In the genomic region with DNA sequence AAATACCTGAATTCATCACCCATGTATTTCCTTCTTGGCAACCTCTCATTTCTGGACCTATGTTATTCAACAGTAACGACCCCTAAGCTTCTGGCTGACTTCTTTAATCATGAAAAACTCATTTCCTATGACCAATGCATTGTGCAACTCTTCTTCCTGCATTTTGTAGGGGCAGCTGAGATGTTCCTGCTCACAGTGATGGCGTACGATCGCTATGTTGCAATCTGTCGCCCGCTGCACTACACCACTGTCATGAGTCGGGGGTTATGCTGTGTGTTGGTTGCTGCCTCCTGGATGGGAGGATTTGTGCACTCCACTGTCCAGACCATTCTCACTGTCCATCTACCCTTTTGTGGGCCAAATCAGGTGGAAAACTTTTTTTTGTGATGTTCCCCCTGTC, we compare ENCODE assay signal across 30 cellular contexts. TPM values are rescaled to one million over a fixed set of nuclear protein-coding genes. Genes with fewer than 3 reads are reported as not detected.
"Had no signal": no experiment of that assay in that cellular context is flagged by ENCODE, and none has a peak within 500 bp of the region (broad histone marks: within the 10 kb centered on the region; RNA-seq: fewer than 3 reads in every experiment).

No MANE protein-coding gene starts in this region.

- H3K4me3 ChIP-seq: adrenal gland, dorsolateral prefrontal cortex, pancreas, psoas muscle, right atrium auricular region, upper lobe of left lung had no signal

- H3K36me3 Mint-ChIP-seq: natural killer cell treated with Interleukin-12 subunit alpha and Interleukin-12 subunit beta and Interleukin-15 and Interleukin-18, amount 100 ng/mL, for 72 hours had no signal

- H3K27me3 ChIP-seq: adrenal gland, neutrophil, pancreas, right atrium auricular region, upper lobe of left lung had no signal

- H3K27me3 Mint-ChIP-seq: activated T-cell treated with anti-CD3 and anti-CD28 coated beads, Interleukin-2, amount 50 U/mL, for 24 hours; activated T-helper 17 cell treated with anti-CD3 and anti-CD28 coated beads, Interleukin-2, amount 50 U/mL, for 72 hours; effector memory CD8-positive, alpha-beta T cell; natural killer cell treated with Interleukin-12 subunit alpha and Interleukin-12 subunit beta and Interleukin-15 and Interleukin-18, amount 100 ng/mL, for 72 hours had no signal

- H3K9me3 Mint-ChIP-seq: natural killer cell treated with Interleukin-12 subunit alpha and Interleukin-12 subunit beta and Interleukin-15 and Interleukin-18, amount 100 ng/mL, for 72 hours had no signal

- H3K27ac Mint-ChIP-seq: activated naive CD8-positive, alpha-beta T cell; activated T-cell treated with anti-CD3 and anti-CD28 coated beads, Interleukin-2, amount 50 U/mL, for 24 hours; activated T-helper 17 cell treated with anti-CD3 and anti-CD28 coated beads, Interleukin-2, amount 50 U/mL, for 72 hours; effector memory CD8-positive, alpha-beta T cell; natural killer cell treated with Interleukin-12 subunit alpha and Interleukin-12 subunit beta and Interleukin-15 and Interleukin-18, amount 100 ng/mL, for 72 hours; T-helper 2 cell treated with Interferon-gamma antibody and Interleukin-4, amounts not matched to agents 5 μg/mL and 100 μg/mL, for 36 hours; WTC11 had no signal

- DNase-seq: activated CD4-positive, alpha-beta T cell treated with anti-CD3 and anti-CD28 coated beads, Interleukin-2, amount 50 U/mL, for 4 hours; activated CD8-positive, alpha-beta memory T cell treated with anti-CD3 and anti-CD28 coated beads for 24 hours; activated CD8-positive, alpha-beta memory T cell treated with anti-CD3 and anti-CD28 coated beads, Interleukin-2, amount 50 U/mL, for 4 hours; activated T-cell treated with anti-CD3 and anti-CD28 coated beads, Interleukin-2, amount 50 U/mL, for 24 hours; central memory CD4-positive, alpha-beta T cell; dorsolateral prefrontal cortex; effector memory CD8-positive, alpha-beta T cell; glutamatergic neuron; left cardiac atrium; midbrain; pancreas; psoas muscle; stimulated activated CD4-positive, alpha-beta T cell treated with anti-CD3 and anti-CD28 coated beads, Interleukin-4, amount 100 ng/mL, for 4 hours; stimulated activated naive CD8-positive, alpha-beta T cell treated with anti-CD3 and anti-CD28 coated beads, Interleukin-15, Interleukin-2, amounts not matched to agents 100 U/mL and 50 U/mL, for 24 hours; upper lobe of left lung had no signal

- H3K9me3 ChIP-seq: adrenal gland, neutrophil, pancreas, psoas muscle, right atrium auricular region, upper lobe of left lung had no signal

- H3K4me1 ChIP-seq: adrenal gland, pancreas, psoas muscle, right atrium auricular region, upper lobe of left lung had no signal

- H3K27ac ChIP-seq: adrenal gland, dorsolateral prefrontal cortex, neutrophil, pancreas, psoas muscle, right atrium auricular region, upper lobe of left lung had no signal

- H3K4me1 Mint-ChIP-seq: activated T-helper 17 cell treated with anti-CD3 and anti-CD28 coated beads, Interleukin-2, amount 50 U/mL, for 72 hours; WTC11 had no signal

- ATAC-seq: activated T-helper 17 cell treated with anti-CD3 and anti-CD28 coated beads, Interleukin-2, amount 50 U/mL, for 72 hours; effector memory CD8-positive, alpha-beta T cell; esophagus mucosa; left cardiac atrium; natural killer cell treated with Interleukin-12 subunit alpha and Interleukin-12 subunit beta and Interleukin-15 and Interleukin-18, amount 100 ng/mL, for 72 hours; pancreas; psoas muscle; stimulated activated naive CD8-positive, alpha-beta T cell treated with anti-CD3 and anti-CD28 coated beads, Interleukin-15, Interleukin-2, amounts not matched to agents 100 U/mL and 50 U/mL, for 24 hours; WTC11 had no signal

- H3K36me3 ChIP-seq: adrenal gland, neutrophil, pancreas, right atrium auricular region, upper lobe of left lung had no signal

- H3K4me3 Mint-ChIP-seq: activated naive CD8-positive, alpha-beta T cell; activated T-cell treated with anti-CD3 and anti-CD28 coated beads, Interleukin-2, amount 50 U/mL, for 24 hours; activated T-helper 17 cell treated with anti-CD3 and anti-CD28 coated beads, Interleukin-2, amount 50 U/mL, for 72 hours; effector memory CD8-positive, alpha-beta T cell; natural killer cell treated with Interleukin-12 subunit alpha and Interleukin-12 subunit beta and Interleukin-15 and Interleukin-18, amount 100 ng/mL, for 72 hours; T-helper 2 cell treated with Interferon-gamma antibody and Interleukin-4, amounts not matched to agents 5 μg/mL and 100 μg/mL, for 36 hours; WTC11 had no signal

RNA-seq across cellular contexts. Expression of a gene that starts 0.4 kb away (rescaled TPM):
- total RNA-seq: activated T-helper 17 cell treated with anti-CD3 and anti-CD28 coated beads, Interleukin-2, amount 50 U/mL, for 72 hours; adrenal gland; astrocyte; dorsolateral prefrontal cortex; endothelial cell of umbilical vein; esophagus mucosa; frontal cortex; left cardiac atrium; liver; natural killer cell treated with Interleukin-12 subunit alpha and Interleukin-12 subunit beta and Interleukin-15 and Interleukin-18, amount 100 ng/mL, for 72 hours; pancreas; psoas muscle; right atrium auricular region; subcutaneous adipose tissue; upper lobe of left lung; WTC11 had no signal
- polyA plus RNA-seq: adrenal gland, endothelial cell of umbilical vein, liver, pancreas, psoas muscle, thymus had no signal

RNA-seq across cellular contexts. Expression of a gene that starts 16.8 kb away (rescaled TPM):
- total RNA-seq: activated T-helper 17 cell treated with anti-CD3 and anti-CD28 coated beads, Interleukin-2, amount 50 U/mL, for 72 hours; adrenal gland; astrocyte; dorsolateral prefrontal cortex; endothelial cell of umbilical vein; esophagus mucosa; frontal cortex; left cardiac atrium; liver; natural killer cell treated with Interleukin-12 subunit alpha and Interleukin-12 subunit beta and Interleukin-15 and Interleukin-18, amount 100 ng/mL, for 72 hours; pancreas; psoas muscle; right atrium auricular region; subcutaneous adipose tissue; upper lobe of left lung; WTC11 had no signal
- polyA plus RNA-seq: adrenal gland, endothelial cell of umbilical vein, liver, pancreas, psoas muscle, thymus had no signal

RNA-seq across cellular contexts. Expression of a gene that starts 26.9 kb away (rescaled TPM):
- total RNA-seq: activated T-helper 17 cell treated with anti-CD3 and anti-CD28 coated beads, Interleukin-2, amount 50 U/mL, for 72 hours; adrenal gland; astrocyte; dorsolateral prefrontal cortex; endothelial cell of umbilical vein; esophagus mucosa; frontal cortex; left cardiac atrium; liver; natural killer cell treated with Interleukin-12 subunit alpha and Interleukin-12 subunit beta and Interleukin-15 and Interleukin-18, amount 100 ng/mL, for 72 hours; pancreas; psoas muscle; right atrium auricular region; subcutaneous adipose tissue; upper lobe of left lung; WTC11 had no signal
- polyA plus RNA-seq: adrenal gland, endothelial cell of umbilical vein, liver, pancreas, psoas muscle, thymus had no signal

RNA-seq across cellular contexts. Expression of a gene that starts 33.5 kb away (rescaled TPM):
- total RNA-seq: activated T-helper 17 cell treated with anti-CD3 and anti-CD28 coated beads, Interleukin-2, amount 50 U/mL, for 72 hours; adrenal gland; astrocyte; dorsolateral prefrontal cortex; endothelial cell of umbilical vein; esophagus mucosa; frontal cortex; left cardiac atrium; liver; natural killer cell treated with Interleukin-12 subunit alpha and Interleukin-12 subunit beta and Interleukin-15 and Interleukin-18, amount 100 ng/mL, for 72 hours; pancreas; psoas muscle; right atrium auricular region; subcutaneous adipose tissue; upper lobe of left lung; WTC11 had no signal
- polyA plus RNA-seq: adrenal gland, endothelial cell of umbilical vein, liver, pancreas, psoas muscle, thymus had no signal

RNA-seq across cellular contexts. Expression of a gene that starts 57.5 kb away (rescaled TPM):
- total RNA-seq: activated T-helper 17 cell treated with anti-CD3 and anti-CD28 coated beads, Interleukin-2, amount 50 U/mL, for 72 hours; adrenal gland; astrocyte; dorsolateral prefrontal cortex; endothelial cell of umbilical vein; esophagus mucosa; frontal cortex; left cardiac atrium; liver; natural killer cell treated with Interleukin-12 subunit alpha and Interleukin-12 subunit beta and Interleukin-15 and Interleukin-18, amount 100 ng/mL, for 72 hours; pancreas; psoas muscle; right atrium auricular region; subcutaneous adipose tissue; upper lobe of left lung; WTC11 had no signal
- polyA plus RNA-seq: adrenal gland, endothelial cell of umbilical vein, liver, pancreas, psoas muscle, thymus had no signal
